18 cellular contexts compared by ENCODE assay signal in the genomic region with DNA sequence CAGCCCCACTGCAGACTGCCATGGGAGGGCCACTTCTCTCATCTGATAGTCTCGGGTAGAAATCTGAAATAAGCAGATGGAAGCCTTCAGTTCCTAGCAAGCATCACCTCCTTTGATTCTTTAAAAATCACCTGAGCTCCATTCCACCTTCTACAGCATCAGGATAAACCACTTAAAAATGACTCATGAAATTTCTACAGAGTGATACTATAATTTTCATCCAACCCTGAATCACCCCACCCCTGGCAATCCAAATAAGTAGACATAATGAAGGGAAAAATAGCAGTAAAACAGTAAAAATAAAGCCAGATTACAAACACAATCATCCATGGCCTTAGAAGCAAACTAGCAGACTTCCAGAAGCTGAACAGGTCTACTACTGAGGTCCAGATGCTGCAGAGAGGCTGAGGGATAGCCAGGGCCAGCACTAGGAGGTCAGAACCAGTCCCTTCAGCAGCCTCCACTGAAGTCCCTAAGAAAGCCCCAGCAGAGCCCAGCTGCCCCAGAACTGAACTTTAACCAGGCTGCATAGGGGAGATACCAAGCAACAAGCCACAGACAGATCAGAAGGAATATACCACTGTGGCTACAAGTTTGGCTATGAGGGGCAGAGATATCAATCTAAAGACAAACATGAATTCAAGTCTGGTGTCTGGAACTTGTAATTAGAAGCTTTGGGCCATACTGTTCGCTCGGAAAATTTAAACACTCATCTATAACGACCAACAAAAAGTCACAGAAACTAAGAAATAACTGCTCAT. TPM values are rescaled to one million over a fixed set of nuclear protein-coding genes. Genes with fewer than 3 reads are reported as not detected.
A peak's percentile ranks its signal among the peaks of the same experiment; 100 is the strongest.
DNase-seq lines count a peak whose midpoint lies in the region; FAIRE-seq and TF ChIP-seq lines count a peak whose summit lies in the region.
"Had no signal": no experiment of that assay in that cellular context is flagged by ENCODE, and none has a peak within 500 bp of the region (broad histone marks: within the 10 kb centered on the region; RNA-seq: fewer than 3 reads in every experiment).

No MANE protein-coding gene starts in this region.

- H3K9me3 Mint-ChIP-seq in CD8-positive, alpha-beta memory T cell = no peaks in the 10 kb centered on the region
- H3K9me3 Mint-ChIP-seq in mesothelial cell of epicardium = no peaks in the 10 kb centered on the region
- H3K9me3 Mint-ChIP-seq: activated B cell treated with CpG ODN at 0.5 μM for 24 hours; IgD-negative memory B cell; naive thymus-derived CD8-positive, alpha-beta T cell had no signal

- no peak overlapping the region for H3K4me3 ChIP-seq in CD8-positive, alpha-beta memory T cell (ENCODE audit: low read length)
- H3K4me3 ChIP-seq in bronchial epithelial cell (ENCODE audit: low read depth, low read length) (no peak overlapping the region), small intestine (ENCODE audit: low read depth in 1 of 2, low read length in 2 of 2) (no peak overlapping the region)
- H3K4me3 ChIP-seq: ascending aorta; BLaER1 treated with 17β-estradiol and CSF1 and Interleukin-3, amounts not matched to agents 10 nM and 100 nM had no signal

- FAIRE-seq in bronchial epithelial cell (lab: Jason Lieb, UNC) (no peak), small intestine (lab: Jason Lieb, UNC) (no peak)

- no peak for TF ChIP-seq CTCF in bronchial epithelial cell (IDR thresholded peaks at IDR 0.05; ENCODE audit: insufficient read depth, low read length, severe bottlenecking)
- TF ChIP-seq CTCF in mesothelial cell of epicardium (IDR thresholded peaks at IDR 0.05; ENCODE audit: unreplicated experiment) = no peak
- TF ChIP-seq CTCF in GM20000 (IDR thresholded peaks at IDR 0.05; ENCODE audit: extremely low read depth, missing control alignments) = no peak

- peak overlapping the region; percentile 8 to 87 (median 68) for H3K27ac Mint-ChIP-seq in CD8-positive, alpha-beta memory T cell
- peak overlapping the region; percentile 14 for H3K27ac Mint-ChIP-seq in mesothelial cell of epicardium
- H3K27ac Mint-ChIP-seq: activated B cell treated with CpG ODN at 0.5 μM for 24 hours, IgD-negative memory B cell had no signal

- H3K36me3 Mint-ChIP-seq in CD8-positive, alpha-beta memory T cell = peaks cover 0 to 22% (median 7%) of the 10 kb centered on the region in 3 donors
- peaks cover 4% of the 10 kb centered on the region for H3K36me3 Mint-ChIP-seq in mesothelial cell of epicardium

- no peak overlapping the region for H3K4me3 Mint-ChIP-seq in CD8-positive, alpha-beta memory T cell
- no peak overlapping the region for H3K4me3 Mint-ChIP-seq in mesothelial cell of epicardium
- H3K4me3 Mint-ChIP-seq: activated B cell treated with CpG ODN at 0.5 μM for 24 hours; IgD-negative memory B cell; naive thymus-derived CD8-positive, alpha-beta T cell had no signal

- no peaks in the 10 kb centered on the region for H3K4me1 ChIP-seq in CD8-positive, alpha-beta memory T cell (ENCODE audit: insufficient read depth, low read length)
- no peaks in the 10 kb centered on the region for H3K4me1 ChIP-seq in small intestine (ENCODE audit: control insufficient read depth in 2 of 2, insufficient read depth in 1 of 2, low read depth in 1 of 2, low read length in 1 of 2)

- 79 to 84% (median 81%) methylated on average over 4 of the region's 4 CpGs for WGBS in small intestine, 3 donors

- POLR2A ChIA-PET in CD8-positive, alpha-beta memory T cell (lab: Charles Lee) = no interaction called here

- no peaks in the 10 kb centered on the region for H3K9me3 ChIP-seq in CD8-positive, alpha-beta memory T cell (ENCODE audit: low read length)
- H3K9me3 ChIP-seq in small intestine (ENCODE audit: control insufficient read depth, low read depth) = no peaks in the 10 kb centered on the region
- H3K9me3 ChIP-seq: ascending aorta; BLaER1 treated with 17β-estradiol and CSF1 and Interleukin-3, amounts not matched to agents 10 nM and 100 nM had no signal

- H3K27me3 Mint-ChIP-seq in CD8-positive, alpha-beta memory T cell = no peaks in the 10 kb centered on the region
- H3K27me3 Mint-ChIP-seq in mesothelial cell of epicardium (ENCODE audit: low read depth) = no peaks in the 10 kb centered on the region
- H3K27me3 Mint-ChIP-seq: activated B cell treated with CpG ODN at 0.5 μM for 24 hours; IgD-negative memory B cell; naive thymus-derived CD8-positive, alpha-beta T cell had no signal

- CTCF ChIA-PET in CD8-positive, alpha-beta memory T cell (lab: Charles Lee) = no interaction called here

- peaks cover 65 to 80% (median 71%) of the 10 kb centered on the region in 3 donors for H3K4me1 Mint-ChIP-seq in CD8-positive, alpha-beta memory T cell
- H3K4me1 Mint-ChIP-seq in mesothelial cell of epicardium = peaks cover 68% of the 10 kb centered on the region

- no peak overlapping the region for H3K27ac ChIP-seq in CD8-positive, alpha-beta memory T cell (ENCODE audit: low read depth, low read length)
- no peak overlapping the region for H3K27ac ChIP-seq in small intestine (ENCODE audit: low read depth in 1 of 2, low read length in 1 of 2)
- H3K27ac ChIP-seq: ascending aorta; BLaER1 treated with 17β-estradiol and CSF1 and Interleukin-3, amounts not matched to agents 10 nM and 100 nM had no signal

- H3K27me3 ChIP-seq in CD8-positive, alpha-beta memory T cell (ENCODE audit: insufficient read depth, low read length, poor library complexity, severe bottlenecking) = no peaks in the 10 kb centered on the region
- H3K27me3 ChIP-seq in bronchial epithelial cell (ENCODE audit: control insufficient read depth, insufficient read depth, low read length) = no peaks in the 10 kb centered on the region
- no peaks in the 10 kb centered on the region for H3K27me3 ChIP-seq in small intestine (ENCODE audit: control insufficient read depth in 2 of 2, insufficient read depth in 2 of 2, low read length in 2 of 2)
- H3K27me3 ChIP-seq: ascending aorta; BLaER1 treated with 17β-estradiol and CSF1 and Interleukin-3, amounts not matched to agents 10 nM and 100 nM had no signal

- DNase-seq in CD8-positive, alpha-beta memory T cell = no peak
- DNase-seq in HuH-7 (ENCODE audit: low spot score) (peak; percentile 32), bronchial epithelial cell (ENCODE audit: low read depth) (peak; percentile 76), mesothelial cell of epicardium (ENCODE audit: low spot score in 2 of 2, unreplicated experiment in 2 of 2) (no peak), small intestine (no peak), GM20000 (ENCODE audit: low spot score) (no peak), activated T-cell treated with anti-CD3 and anti-CD28 coated beads for 4 hours (no peak), HuH-7.5 (ENCODE audit: low spot score) (no peak)
- DNase-seq: activated B cell treated with CpG ODN at 0.5 μM for 24 hours; effector memory CD4-positive, alpha-beta T cell; left cardiac atrium; naive thymus-derived CD8-positive, alpha-beta T cell; NCI-H146; NCI-H526 treated with DMSO at 0.1 percent for 48 hours; substantia nigra had no signal

- H3K36me3 ChIP-seq in CD8-positive, alpha-beta memory T cell (ENCODE audit: insufficient read depth, low read length) = no peaks in the 10 kb centered on the region
- no peaks in the 10 kb centered on the region for H3K36me3 ChIP-seq in bronchial epithelial cell (ENCODE audit: control insufficient read depth, insufficient read depth, low read length)
- H3K36me3 ChIP-seq in small intestine (ENCODE audit: control insufficient read depth in 2 of 2, insufficient read depth in 2 of 2, low read length in 2 of 2) = peaks cover 0 to 2% of the 10 kb centered on the region in 2 donors

RNA-seq across cellular contexts. Expression of a gene that starts 54.7 kb away (rescaled TPM):
- total RNA-seq in CD8-positive, alpha-beta memory T cell = not detected
- polyA plus RNA-seq in CD8-positive, alpha-beta memory T cell = not detected
- total RNA-seq in bronchial epithelial cell (under 0.01 TPM in 2 replicates), mesothelial cell of epicardium (not detected in 3 replicates)
- polyA plus RNA-seq in small intestine = not detected
- total RNA-seq: activated B cell treated with CpG ODN at 0.5 μM for 24 hours; ascending aorta; naive thymus-derived CD8-positive, alpha-beta T cell had no signal
- polyA plus RNA-seq: IgD-negative memory B cell; naive thymus-derived CD8-positive, alpha-beta T cell had no signal

Comparison
In these comparisons a context has a peak if more than half of its experiments do, and no peak if none do; other contexts are left out.
1. DNase-seq: peak in HuH-7 (single experiment) and bronchial epithelial cell (single experiment); none in CD8-positive, alpha-beta memory T cell (0 of 5), mesothelial cell of epicardium (0 of 2), small intestine (single experiment), GM20000 (single experiment), activated T-cell treated with anti-CD3 and anti-CD28 coated beads for 4 hours (single experiment) and HuH-7.5 (single experiment).